8 cellular contexts compared by ENCODE assay signal in genomic region chr6:129478379-129478778, GRCh38.
"Had no signal": no experiment of that assay in that cellular context is flagged by ENCODE, and none has a peak within 500 bp of the region (broad histone marks: within the 10 kb centered on the region; RNA-seq: fewer than 3 reads in every experiment).

No MANE protein-coding gene starts in this region.

- DNase-seq: GM23248, GOT3, H7, HFFc6 had no signal

- H3K9ac ChIP-seq: GM23248 had no signal

- H2AFZ ChIP-seq: GM23248 had no signal

- H3K36me3 ChIP-seq: HAP-1 had no signal

- H3K4me3 ChIP-seq: GM23248, HAP-1 had no signal

- H3K27ac Mint-ChIP-seq: HFFc6, IgD-negative memory B cell had no signal

- ATAC-seq: HCT116 had no signal

- H3K4me3 Mint-ChIP-seq: HFFc6, IgD-negative memory B cell had no signal

- H3K9me3 Mint-ChIP-seq: HFFc6, IgD-negative memory B cell had no signal

- H3K27me3 Mint-ChIP-seq: IgD-negative memory B cell had no signal

- H3K27ac ChIP-seq: GM23248 had no signal

- H3K9me3 ChIP-seq: HAP-1 had no signal

- H3K4me1 Mint-ChIP-seq: IgD-negative memory B cell had no signal

- FAIRE-seq: HTR-8/SVneo had no signal
